ENCODE assay signal across 9 cellular contexts in genomic region chr22:23305922-23306374, GRCh38.
DNase-seq lines count a peak whose midpoint lies in the region; ATAC-seq, FAIRE-seq and TF ChIP-seq lines count a peak whose summit lies in the region.
"Had no signal": no experiment of that assay in that cellular context is flagged by ENCODE, and none has a peak within 500 bp of the region (broad histone marks: within the 10 kb centered on the region; RNA-seq: fewer than 3 reads in every experiment).

No MANE protein-coding gene starts in this region.

- no peak for DNase-seq in HepG2 (ENCODE audit: low spot score)
- DNase-seq in HEK293T (ENCODE audit: extremely low spot score) = no peak
- no peak for DNase-seq in effector CD4-positive, alpha-beta T cell
- DNase-seq: activated CD4-positive, alpha-beta T cell treated with anti-CD3 and anti-CD28 coated beads, Interleukin-2, amount 50 U/mL, for 48 hours had no signal

- no peak overlapping the region for H2AFZ ChIP-seq in HepG2 (ENCODE audit: low read length)

- WGBS in liver = 79% methylated on average over 11 of the region's 11 CpGs
- 97% methylated on average over 9 of the region's 11 CpGs for WGBS in HepG2 (ENCODE audit: low lambda C conversion rate)
- 63 to 68% methylated on average over 11 of the region's 11 CpGs for WGBS in esophagus, 2 donors

- H3K9me3 ChIP-seq in liver (ENCODE audit: control insufficient read depth in 4 of 4, low read length in 3 of 4) (no peaks in the 10 kb centered on the region), HepG2 (ENCODE audit: low read length) (no peaks in the 10 kb centered on the region), esophagus (ENCODE audit: control insufficient read depth in 2 of 2, insufficient read depth in 1 of 2, low read depth in 1 of 2, low read length in 1 of 2) (no peaks in the 10 kb centered on the region), mucosa of rectum (ENCODE audit: control insufficient read depth in 2 of 2, low read length in 2 of 2) (no peaks in the 10 kb centered on the region)

- TF ChIP-seq POLR2A in HepG2 (IDR thresholded peaks at IDR 0.05; ENCODE audit: insufficient read depth in 1 of 2, low read depth in 2 of 2, low read length in 2 of 2) = no peak

- no peaks in the 10 kb centered on the region for H4K20me1 ChIP-seq in HepG2 (ENCODE audit: insufficient read depth, low read length)

- intact Hi-C loops in HepG2 (cut with micrococcal nuclease; ENCODE audit: unreplicated experiment) = no loop called here

- H3K79me2 ChIP-seq in HepG2 (ENCODE audit: insufficient read depth, low read length) = no peaks in the 10 kb centered on the region

- TF ChIP-seq RAD21 in liver (IDR thresholded peaks at IDR 0.05) = no peak
- no peak for TF ChIP-seq RAD21 in HepG2 (CRISPR knock-in tag; IDR thresholded peaks at IDR 0.05)

- POLR2A ChIA-PET in HepG2 (lab: Yijun Ruan, JAX) = no interaction called here
- POLR2A ChIA-PET in HEK293T (lab: Yijun Ruan, JAX) = no interaction called here

- H3K4me1 ChIP-seq in liver (ENCODE audit: control insufficient read depth in 4 of 4, insufficient read depth in 4 of 4, low read length in 3 of 4) (no peaks in the 10 kb centered on the region), HepG2 (ENCODE audit: insufficient read depth, low read length) (no peaks in the 10 kb centered on the region), esophagus (ENCODE audit: control insufficient read depth in 2 of 2, insufficient read depth in 2 of 2, low read length in 1 of 2) (peaks cover 2% of the 10 kb centered on the region in 2 donors), mucosa of rectum (ENCODE audit: control insufficient read depth in 2 of 2, insufficient read depth in 2 of 2, low read length in 2 of 2) (peaks cover 0 to 4% of the 10 kb centered on the region in 2 donors)

- H3K27ac ChIP-seq in liver (ENCODE audit: low read depth in 1 of 2, low read length in 2 of 2) (peak overlapping the region; percentile 64 to 70), HepG2 (ENCODE audit: extremely low read length, insufficient read depth, low read length) (no peak overlapping the region), esophagus (ENCODE audit: low read depth in 2 of 2, low read length in 1 of 2) (peak overlapping the region; percentile 80 to 93), mucosa of rectum (ENCODE audit: low read depth in 2 of 2, low read length in 2 of 2) (peak overlapping the region; percentile 68 to 69)

- H3K4me3 ChIP-seq in liver (ENCODE audit: low read depth in 1 of 3, low read length in 3 of 3) (no peak overlapping the region), HepG2 (replicated peaks in 1 of 3; ENCODE audit: insufficient read depth in 1 of 3, low read depth in 2 of 3, low read length in 3 of 3) (no peak overlapping the region), esophagus (ENCODE audit: low read depth in 1 of 2, low read length in 2 of 2) (no peak overlapping the region), mucosa of rectum (ENCODE audit: low read length in 2 of 2) (no peak overlapping the region)

- no peak for FAIRE-seq in HepG2 (lab: Jason Lieb, UNC)

- no TSS peak for BruUV-seq in HepG2 (replicated peaks; lab: Mats Ljungman, UMichigan)

- no peaks in the 10 kb centered on the region for H3K27me3 ChIP-seq in liver (ENCODE audit: control insufficient read depth in 4 of 4, insufficient read depth in 4 of 4, low read length in 3 of 4)
- no peaks in the 10 kb centered on the region for H3K27me3 ChIP-seq in HepG2 (ENCODE audit: control insufficient read depth in 1 of 2, insufficient read depth in 2 of 2, low read length in 2 of 2)
- H3K27me3 ChIP-seq in esophagus (ENCODE audit: control insufficient read depth in 1 of 2, insufficient read depth in 2 of 2, low read length in 2 of 2) = no peaks in the 10 kb centered on the region
- H3K27me3 ChIP-seq in mucosa of rectum (ENCODE audit: control insufficient read depth in 2 of 2, insufficient read depth in 2 of 2, low read length in 2 of 2) = no peaks in the 10 kb centered on the region

- no peak for TF ChIP-seq CTCF in liver (IDR thresholded peaks at IDR 0.05; ENCODE audit: low read depth, low read length, missing input control)
- TF ChIP-seq CTCF in HepG2 (CRISPR knock-in tag; IDR thresholded peaks at IDR 0.05) = no peak

- TF ChIP-seq EP300 in HepG2 (IDR thresholded peaks at IDR 0.05; ENCODE audit: low read depth in 2 of 2, low read length in 2 of 2) = no peak
- no peak for TF ChIP-seq EP300 in HepG2 (CRISPR knock-in tag; IDR thresholded peaks at IDR 0.05; ENCODE audit: borderline replicate concordance)

- H3K36me3 ChIP-seq in liver (ENCODE audit: control insufficient read depth in 4 of 4, insufficient read depth in 3 of 4, low read depth in 1 of 4, low read length in 3 of 4) = peaks cover 0 to 17% (median 5%) of the 10 kb centered on the region in 4 donors
- peaks cover 4 to 12% of the 10 kb centered on the region in 2 experiments; a peak in 3 of 5 replicates for H3K36me3 ChIP-seq in HepG2 (replicated peaks in 1 of 2; ENCODE audit: control insufficient read depth in 1 of 2, insufficient read depth in 2 of 2, low read length in 2 of 2)
- peaks cover 10 to 22% of the 10 kb centered on the region in 2 donors for H3K36me3 ChIP-seq in esophagus (ENCODE audit: control insufficient read depth in 2 of 2, insufficient read depth in 2 of 2, low read length in 1 of 2)
- peaks cover 7 to 14% of the 10 kb centered on the region in 2 donors for H3K36me3 ChIP-seq in mucosa of rectum (ENCODE audit: control insufficient read depth in 2 of 2, insufficient read depth in 2 of 2, low read length in 2 of 2)

- CTCF ChIA-PET in HepG2 (lab: Yijun Ruan, JAX; ENCODE audit: low intra/inter-chr PET ratio, low total read pairs) = no interaction called here
- CTCF ChIA-PET in HEK293T (lab: Yijun Ruan, JAX) = interaction anchor here (1.0 kb wide), 1 partner anchor 16 kb away, joined by 6 read pairs; no protein-coding TSS in a partner anchor

- in situ Hi-C loops in HepG2 (cut with HindIII; ENCODE audit: extremely low pct_ligation_motif_present, low pct_unique_long_range_greater_than_20kb) = no loop called here

- H3K9ac ChIP-seq in liver (ENCODE audit: low read depth in 1 of 2, low read length in 2 of 2) (no peak overlapping the region), HepG2 (ENCODE audit: insufficient read depth, low read depth, low read length) (no peak overlapping the region), mucosa of rectum (ENCODE audit: low read depth in 1 of 2, low read length in 2 of 2) (no peak overlapping the region)

- ATAC-seq in HepG2 = no peak
- ATAC-seq in activated CD4-positive, CD25-positive, alpha-beta regulatory T cell treated with anti-CD3 and anti-CD28 coated beads, Interleukin-2, amount 50 U/mL, for 24 hours = no peak
- ATAC-seq in GM21619 (IDR thresholded peaks at IDR 0.05; ENCODE audit: unreplicated experiment) = no peak

- H3K4me2 ChIP-seq in HepG2 (ENCODE audit: low read depth, low read length) = no peak overlapping the region

TF ChIP-seq in liver, 16 proteins besides CTCF, POLR2A, EP300 and RAD21:
- TF ChIP-seq, protein P1, sequence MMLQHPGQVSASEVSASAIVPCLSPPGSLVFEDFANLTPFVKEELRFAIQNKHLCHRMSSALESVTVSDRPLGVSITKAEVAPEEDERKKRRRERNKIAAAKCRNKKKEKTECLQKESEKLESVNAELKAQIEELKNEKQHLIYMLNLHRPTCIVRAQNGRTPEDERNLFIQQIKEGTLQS (IDR thresholded peaks at IDR 0.05) = no peak
- TF ChIP-seq NR2F2 (IDR thresholded peaks at IDR 0.05) (peak; percentile 68), SP1 (IDR thresholded peaks at IDR 0.05) (peak; percentile 70), RXRA (IDR thresholded peaks at IDR 0.05) (peak in 1 of 2 donors; percentile 13)

TF ChIP-seq in HepG2, 621 proteins besides CTCF, POLR2A, EP300 and RAD21 (continues in another document):
- TF ChIP-seq ZNF780A (CRISPR knock-in tag; IDR thresholded peaks at IDR 0.05) (no peak), PLRG1 (conservative IDR thresholded peaks at IDR 0.05) (no peak)
- TF ChIP-seq, protein P2, sequence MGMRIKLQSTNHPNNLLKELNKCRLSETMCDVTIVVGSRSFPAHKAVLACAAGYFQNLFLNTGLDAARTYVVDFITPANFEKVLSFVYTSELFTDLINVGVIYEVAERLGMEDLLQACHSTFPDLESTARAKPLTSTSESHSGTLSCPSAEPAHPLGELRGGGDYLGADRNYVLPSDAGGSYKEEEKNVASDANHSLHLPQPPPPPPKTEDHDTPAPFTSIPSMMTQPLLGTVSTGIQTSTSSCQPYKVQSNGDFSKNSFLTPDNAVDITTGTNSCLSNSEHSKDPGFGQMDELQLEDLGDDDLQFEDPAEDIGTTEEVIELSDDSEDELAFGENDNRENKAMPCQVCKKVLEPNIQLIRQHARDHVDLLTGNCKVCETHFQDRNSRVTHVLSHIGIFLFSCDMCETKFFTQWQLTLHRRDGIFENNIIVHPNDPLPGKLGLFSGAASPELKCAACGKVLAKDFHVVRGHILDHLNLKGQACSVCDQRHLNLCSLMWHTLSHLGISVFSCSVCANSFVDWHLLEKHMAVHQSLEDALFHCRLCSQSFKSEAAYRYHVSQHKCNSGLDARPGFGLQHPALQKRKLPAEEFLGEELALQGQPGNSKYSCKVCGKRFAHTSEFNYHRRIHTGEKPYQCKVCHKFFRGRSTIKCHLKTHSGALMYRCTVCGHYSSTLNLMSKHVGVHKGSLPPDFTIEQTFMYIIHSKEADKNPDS (CRISPR knock-in tag; IDR thresholded peaks at IDR 0.05) = no peak

TF ChIP-seq in HEK293T, 16 proteins besides CTCF, POLR2A, EP300 and RAD21 (continues in another document):
- TF ChIP-seq TARDBP (IDR thresholded peaks at IDR 0.05) (no peak), CTBP1 (IDR thresholded peaks at IDR 0.05; ENCODE audit: borderline replicate concordance) (no peak), L3MBTL2 (conservative IDR thresholded peaks at IDR 0.05) (no peak), LEF1 (IDR thresholded peaks at IDR 0.05; ENCODE audit: borderline replicate concordance) (no peak), FOXA1 (IDR thresholded peaks at IDR 0.05) (no peak), SUZ12 (IDR thresholded peaks at IDR 0.05) (no peak), ELF4 (IDR thresholded peaks at IDR 0.05) (no peak), FOXM1 (IDR thresholded peaks at IDR 0.05; ENCODE audit: borderline replicate concordance) (no peak), PKNOX1 (IDR thresholded peaks at IDR 0.05) (no peak), HDGF (IDR thresholded peaks at IDR 0.05; ENCODE audit: borderline replicate concordance) (no peak), FOXK2 (IDR thresholded peaks at IDR 0.05) (no peak), BHLHE40 (IDR thresholded peaks at IDR 0.05; ENCODE audit: borderline replicate concordance) (no peak), ARNT (IDR thresholded peaks at IDR 0.05) (no peak), SP1 (IDR thresholded peaks at IDR 0.05) (no peak)
